Comparison of ENCODE assay signal across 8 cellular contexts in the genomic region with DNA sequence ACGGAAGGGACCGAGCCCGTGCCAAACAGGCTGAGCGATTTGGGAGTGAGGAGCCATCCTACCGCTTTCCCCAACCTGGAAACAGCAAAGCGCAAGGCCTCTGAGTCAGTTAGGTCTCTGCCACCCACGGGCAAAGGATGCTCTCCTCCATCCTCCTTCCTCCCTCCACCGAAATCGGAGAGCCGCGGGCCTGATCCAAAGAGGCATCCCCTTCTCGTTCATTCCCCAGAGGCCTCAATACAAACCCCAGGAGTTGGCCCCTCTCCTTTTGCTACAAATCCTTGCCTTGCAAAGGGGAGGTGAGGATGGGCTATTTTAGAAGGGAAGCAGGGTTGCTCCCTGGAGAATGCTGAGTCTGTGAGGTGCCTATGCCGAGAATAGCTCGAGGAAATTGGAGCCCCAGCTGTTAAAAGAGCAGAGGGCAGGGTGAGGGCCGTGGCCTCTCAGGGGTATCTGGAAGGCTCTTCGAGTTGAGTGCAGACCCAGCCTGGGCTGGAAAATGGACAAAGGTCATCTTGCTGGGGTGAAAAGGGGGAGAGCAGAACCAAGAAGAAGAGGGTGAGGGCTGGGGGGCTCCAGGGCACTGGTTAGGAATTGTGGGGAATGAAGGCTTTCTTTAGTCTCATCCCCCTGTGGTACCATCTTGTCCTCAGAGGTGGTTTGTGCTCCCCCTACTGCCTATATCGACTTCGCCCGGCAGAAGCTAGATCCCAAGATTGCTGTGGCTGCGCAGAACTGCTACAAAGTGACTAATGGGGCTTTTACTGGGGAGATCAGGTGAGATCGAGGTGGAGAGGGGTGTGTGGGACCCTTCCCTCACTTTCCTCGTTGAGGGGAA. TPM values are rescaled to one million over a fixed set of nuclear protein-coding genes. Genes with fewer than 3 reads are reported as not detected.
A peak's percentile ranks its signal among the peaks of the same experiment; 100 is the strongest.
DNase-seq lines count a peak whose midpoint lies in the region; ATAC-seq and TF ChIP-seq lines count a peak whose summit lies in the region.

No MANE protein-coding gene starts in this region.

- peak overlapping the region; percentile 87 for H2AFZ ChIP-seq in parathyroid adenoma

- no peaks in the 10 kb centered on the region for H3K9me3 Mint-ChIP-seq in T-helper 2 cell treated with Interferon-gamma antibody and Interleukin-4, amounts not matched to agents 5 μg/mL and 100 μg/mL, for 36 hours

- no peak for ATAC-seq in left ventricle myocardium superior
- ATAC-seq in esophagus mucosa, result peak; percentile 1
- no peak for ATAC-seq in GM18909 (IDR thresholded peaks at IDR 0.05; ENCODE audit: poor library complexity, unreplicated experiment)
- ATAC-seq in GM21515 (IDR thresholded peaks at IDR 0.05; ENCODE audit: unreplicated experiment), result no peak

- H3K9me3 ChIP-seq in left ventricle myocardium inferior (replicated peaks) (no peaks in the 10 kb centered on the region), parathyroid adenoma (ENCODE audit: control insufficient read depth, low read length) (no peaks in the 10 kb centered on the region)

- intact Hi-C loops in left ventricle myocardium inferior (cut with micrococcal nuclease) (no loop called here), left ventricle myocardium superior (cut with micrococcal nuclease) (no loop called here)

- peak overlapping the region; percentile 99 for H3K27ac ChIP-seq in left ventricle myocardium inferior (replicated peaks)
- peak overlapping the region; percentile 98 for H3K27ac ChIP-seq in parathyroid adenoma

- H3K4me3 ChIP-seq in left ventricle myocardium inferior (peak overlapping the region; percentile 100), parathyroid adenoma (ENCODE audit: low read depth, low read length) (peak overlapping the region; percentile 99)

- peaks cover 46% of the 10 kb centered on the region for H3K36me3 ChIP-seq in left ventricle myocardium inferior
- H3K36me3 ChIP-seq in parathyroid adenoma (ENCODE audit: control insufficient read depth, insufficient read depth, low read length), result no peaks in the 10 kb centered on the region

- H3K4me1 ChIP-seq in left ventricle myocardium inferior (peaks cover 62% of the 10 kb centered on the region), parathyroid adenoma (peaks cover 27% of the 10 kb centered on the region)

- H3K4me3 Mint-ChIP-seq in T-helper 2 cell treated with Interferon-gamma antibody and Interleukin-4, amounts not matched to agents 5 μg/mL and 100 μg/mL, for 36 hours, result peak overlapping the region; percentile 93

- peak overlapping the region; percentile 97 for H3K9ac ChIP-seq in parathyroid adenoma

- peak overlapping the region; percentile 80 for H3K27ac Mint-ChIP-seq in T-helper 2 cell treated with Interferon-gamma antibody and Interleukin-4, amounts not matched to agents 5 μg/mL and 100 μg/mL, for 36 hours

- H3K27me3 ChIP-seq in left ventricle myocardium inferior (ENCODE audit: low read depth) (no peaks in the 10 kb centered on the region), parathyroid adenoma (ENCODE audit: control insufficient read depth, insufficient read depth, low read length) (no peaks in the 10 kb centered on the region)

- H3K79me2 ChIP-seq in parathyroid adenoma, result no peaks in the 10 kb centered on the region

- no peak for DNase-seq in left ventricle myocardium inferior
- DNase-seq in left ventricle myocardium superior, result no peak
- no peak for DNase-seq in T-helper 2 cell treated with Interferon-gamma antibody and Interleukin-4, amounts not matched to agents 5 μg/mL and 100 μg/mL, for 36 hours (ENCODE audit: low spot score)
- DNase-seq in SKM-1 treated with dmso at 0.1 percent for 144 hours (lab: John Stamatoyannopoulos, UW; ENCODE audit: unreplicated experiment), result no peak

- H3K36me3 Mint-ChIP-seq in T-helper 2 cell treated with Interferon-gamma antibody and Interleukin-4, amounts not matched to agents 5 μg/mL and 100 μg/mL, for 36 hours (ENCODE audit: low read depth), result peaks cover 65% of the 10 kb centered on the region

- no peak for TF ChIP-seq CTCF in left ventricle myocardium inferior (IDR thresholded peaks at IDR 0.05; ENCODE audit: borderline replicate concordance)
- TF ChIP-seq CTCF in parathyroid adenoma (IDR thresholded peaks at IDR 0.05), result no peak

- peak overlapping the region; percentile 77 for H3K4me2 ChIP-seq in parathyroid adenoma (ENCODE audit: low read length)

- H3K4me1 Mint-ChIP-seq in T-helper 2 cell treated with Interferon-gamma antibody and Interleukin-4, amounts not matched to agents 5 μg/mL and 100 μg/mL, for 36 hours (ENCODE audit: low read depth), result peaks cover 44% of the 10 kb centered on the region

- H3K27me3 Mint-ChIP-seq in T-helper 2 cell treated with Interferon-gamma antibody and Interleukin-4, amounts not matched to agents 5 μg/mL and 100 μg/mL, for 36 hours (ENCODE audit: low read depth), result no peaks in the 10 kb centered on the region

RNA-seq across cellular contexts. Expression of a gene that starts 1.1 kb away (rescaled TPM):
- total RNA-seq in left ventricle myocardium inferior, result 753 TPM
- 855 TPM for total RNA-seq in left ventricle myocardium superior
- total RNA-seq in esophagus mucosa, result 629 TPM

RNA-seq across cellular contexts. Expression of a gene that starts 4.7 kb away (rescaled TPM):
- 3.2 TPM for total RNA-seq in left ventricle myocardium inferior
- 2.2 TPM for total RNA-seq in left ventricle myocardium superior
- 6.4 TPM for total RNA-seq in esophagus mucosa

RNA-seq across cellular contexts. Expression of a gene that starts 16.5 kb away (rescaled TPM):
- total RNA-seq in left ventricle myocardium inferior (73.6 TPM), left ventricle myocardium superior (66.2 TPM), esophagus mucosa (91.1 TPM)

RNA-seq across cellular contexts. Expression of a gene that starts 17.3 kb away (rescaled TPM):
- total RNA-seq in left ventricle myocardium inferior, result 0.55 TPM
- total RNA-seq in left ventricle myocardium superior, result 0.32 TPM
- 13.9 TPM for total RNA-seq in esophagus mucosa

RNA-seq across cellular contexts. Expression of a gene that starts 27.7 kb away (rescaled TPM):
- total RNA-seq in left ventricle myocardium inferior (7.5 TPM), left ventricle myocardium superior (5.4 TPM), esophagus mucosa (not detected)
